Comparison of ENCODE assay signal across 24 cellular contexts in the genomic region with DNA sequence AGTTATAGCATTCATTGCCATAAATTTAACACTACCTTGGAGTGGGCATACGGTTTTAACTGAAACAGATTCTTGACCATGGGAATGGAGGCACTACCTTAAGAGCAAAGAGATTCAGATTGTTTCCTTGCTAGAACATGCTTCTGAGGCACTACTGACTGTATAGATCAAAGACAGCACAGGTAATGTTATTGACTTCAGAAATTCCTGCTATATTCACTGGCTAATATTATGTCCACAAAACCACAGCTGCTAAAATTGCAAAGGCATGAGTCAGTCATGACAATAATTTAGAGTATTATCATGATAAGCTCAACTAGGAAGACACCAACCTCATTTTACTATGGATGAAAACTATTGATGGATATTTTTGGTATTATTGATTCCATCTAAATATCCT. TPM values are rescaled to one million over a fixed set of nuclear protein-coding genes. Genes with fewer than 3 reads are reported as not detected.
DNase-seq lines count a peak whose midpoint lies in the region; ATAC-seq and TF ChIP-seq lines count a peak whose summit lies in the region.
"Had no signal": no experiment of that assay in that cellular context is flagged by ENCODE, and none has a peak within 500 bp of the region (broad histone marks: within the 10 kb centered on the region; RNA-seq: fewer than 3 reads in every experiment).

No MANE protein-coding gene starts in this region.

- H3K79me2 ChIP-seq in PC-9 (ENCODE audit: low read depth) = no peaks in the 10 kb centered on the region
- H3K79me2 ChIP-seq: hepatocyte had no signal

- H4K20me1 ChIP-seq in PC-9 (ENCODE audit: insufficient read depth) = no peaks in the 10 kb centered on the region
- H4K20me1 ChIP-seq: BLaER1 had no signal

- H3K27ac ChIP-seq in PC-9 = no peak overlapping the region
- H3K27ac ChIP-seq: 22Rv1, BLaER1, hepatocyte, spleen had no signal

- no peaks in the 10 kb centered on the region for H3K36me3 Mint-ChIP-seq in immature natural killer cell
- no peaks in the 10 kb centered on the region for H3K36me3 Mint-ChIP-seq in activated naive CD4-positive, alpha-beta T cell treated with anti-CD3 and anti-CD28 coated beads for 36 hours (ENCODE audit: low read depth)

- CTCF ChIA-PET in PC-9 (lab: Charles Lee) = interaction anchor here (0.5 kb wide), 1 partner anchor 1868 kb away, joined by 4 read pairs; no protein-coding TSS in a partner anchor
- CTCF ChIA-PET in activated naive CD4-positive, alpha-beta T cell treated with anti-CD3 and anti-CD28 coated beads for 36 hours (lab: Charles Lee) = no interaction called here

- intact Hi-C loops in PC-9 (cut with micrococcal nuclease; ENCODE audit: unreplicated experiment) = loop anchor here (1.0 kb wide), 1 partner anchor 9 kb away; no protein-coding TSS in a partner anchor
- intact Hi-C loops in activated naive CD4-positive, alpha-beta T cell treated with anti-CD3 and anti-CD28 coated beads for 36 hours (cut with micrococcal nuclease) = no loop called here

- peak; percentile 20 for DNase-seq in DMS53 (lab: John Stamatoyannopoulos, UW)
- DNase-seq in DMS53 treated with DMSO at 0.1 percent for 48 hours (lab: John Stamatoyannopoulos, UW; ENCODE audit: unreplicated experiment) = no peak
- DNase-seq in PC-9 = peak in 1 of 2 experiments; percentile 86
- peak; percentile 53 for DNase-seq in choroid plexus epithelial cell (ENCODE audit: low read depth)
- no peak for DNase-seq in immature natural killer cell
- no peak for DNase-seq in NCI-H526 (lab: John Stamatoyannopoulos, UW)
- DNase-seq in activated naive CD4-positive, alpha-beta T cell treated with anti-CD3 and anti-CD28 coated beads for 36 hours = no peak
- DNase-seq: activated CD4-positive, alpha-beta T cell treated with anti-CD3 and anti-CD28 coated beads, Interleukin-2, amount 10 ng/mL, durations not matched to agents 7 days and 5 days; H9; kidney; NCI-H1436; NCI-H2171; NCI-H69; occipital lobe; Right ventricle myocardium superior; spleen; stimulated activated CD4-positive, alpha-beta T cell treated with anti-CD3 and anti-CD28 coated beads, Interleukin-4, amount 100 ng/mL, for 4 hours; stimulated activated naive CD8-positive, alpha-beta T cell treated with anti-CD3 and anti-CD28 coated beads, Interleukin-15, amount 100 ng/mL, for 72 hours had no signal

- no peaks in the 10 kb centered on the region for H3K36me3 ChIP-seq in PC-9 (ENCODE audit: low read depth)
- H3K36me3 ChIP-seq: spleen had no signal

- H3K27me3 Mint-ChIP-seq in immature natural killer cell (ENCODE audit: low read depth in 3 of 3) = peaks cover 0 to 3% (median 0%) of the 10 kb centered on the region in 3 donors
- no peaks in the 10 kb centered on the region for H3K27me3 Mint-ChIP-seq in activated naive CD4-positive, alpha-beta T cell treated with anti-CD3 and anti-CD28 coated beads for 36 hours (ENCODE audit: low read depth)
- H3K27me3 Mint-ChIP-seq: activated CD4-positive, alpha-beta T cell treated with anti-CD3 and anti-CD28 coated beads, Interleukin-2, amount 10 ng/mL, durations not matched to agents 7 days and 5 days; dendritic cell treated with granulocyte-macrophage colony-stimulating factor and Interleukin-4, amounts not matched to agents 40 ng/mL and 50 ng/mL, for 4 days; stimulated activated naive CD8-positive, alpha-beta T cell treated with anti-CD3 and anti-CD28 coated beads, Interleukin-15, amount 100 ng/mL, for 72 hours had no signal

- H3K27me3 ChIP-seq in PC-9 (ENCODE audit: insufficient read depth, low read depth) = no peaks in the 10 kb centered on the region
- H3K27me3 ChIP-seq: BLaER1, hepatocyte, spleen had no signal

- no peak overlapping the region for H3K27ac Mint-ChIP-seq in immature natural killer cell
- H3K27ac Mint-ChIP-seq in activated naive CD4-positive, alpha-beta T cell treated with anti-CD3 and anti-CD28 coated beads for 36 hours = no peak overlapping the region
- H3K27ac Mint-ChIP-seq: activated CD4-positive, alpha-beta T cell treated with anti-CD3 and anti-CD28 coated beads, Interleukin-2, amount 10 ng/mL, durations not matched to agents 7 days and 5 days; activated T-helper 2 cell treated with anti-CD3 and anti-CD28 coated beads, Interferon-gamma antibody, Interleukin-2, Interleukin-4, amounts not matched to agents 10 μg/mL and 5 μg/mL and 100 μg/mL, durations not matched to agents 14 hours and 24 hours and 36 hours; dendritic cell treated with granulocyte-macrophage colony-stimulating factor and Interleukin-4, amounts not matched to agents 40 ng/mL and 50 ng/mL, for 4 days; H9; stimulated activated naive CD8-positive, alpha-beta T cell treated with anti-CD3 and anti-CD28 coated beads, Interleukin-15, amount 100 ng/mL, for 72 hours had no signal

- H3K4me3 ChIP-seq in PC-9 (no peak overlapping the region), choroid plexus epithelial cell (ENCODE audit: low read depth, low read length) (no peak overlapping the region)
- H3K4me3 ChIP-seq: BLaER1, hepatocyte, spleen had no signal

- H3F3A ChIP-seq in PC-9 (ENCODE audit: insufficient read depth, low read depth) = 0 out of 2 replicates have a peak, but pooled peaks cover 3% of the 10 kb centered on the region

- no peak for TF ChIP-seq CTCF in PC-9 (conservative IDR thresholded peaks at IDR 0.05)
- no peak for TF ChIP-seq CTCF in choroid plexus epithelial cell (conservative IDR thresholded peaks at IDR 0.05; ENCODE audit: low read depth, low read length)

- POLR2A ChIA-PET in PC-9 (lab: Charles Lee; ENCODE audit: unreplicated experiment) = interaction anchor here (0.6 to 0.8 kb wide), 2 partner anchors 9 to 372 kb away, joined by 3 to 7 read pairs; no protein-coding TSS in a partner anchor

- no peaks in the 10 kb centered on the region for H3K9me2 ChIP-seq in PC-9 (ENCODE audit: insufficient read depth)

- peak overlapping the region; percentile 10 for H3K4me2 ChIP-seq in PC-9
- H3K4me2 ChIP-seq: BLaER1, hepatocyte had no signal

- no peak overlapping the region for H3K4me3 Mint-ChIP-seq in immature natural killer cell
- H3K4me3 Mint-ChIP-seq in activated naive CD4-positive, alpha-beta T cell treated with anti-CD3 and anti-CD28 coated beads for 36 hours = no peak overlapping the region
- H3K4me3 Mint-ChIP-seq: activated CD4-positive, alpha-beta T cell treated with anti-CD3 and anti-CD28 coated beads, Interleukin-2, amount 10 ng/mL, durations not matched to agents 7 days and 5 days; dendritic cell treated with granulocyte-macrophage colony-stimulating factor and Interleukin-4, amounts not matched to agents 40 ng/mL and 50 ng/mL, for 4 days; H9; stimulated activated naive CD8-positive, alpha-beta T cell treated with anti-CD3 and anti-CD28 coated beads, Interleukin-15, amount 100 ng/mL, for 72 hours had no signal

- H3K4me1 ChIP-seq in PC-9 (replicated peaks; ENCODE audit: insufficient read depth) = peaks cover 22% of the 10 kb centered on the region
- H3K4me1 ChIP-seq: BLaER1, spleen had no signal

- BruUV-seq in PC-9 (replicated peaks; lab: Mats Ljungman, UMichigan) = no TSS peak

- H3K4me1 Mint-ChIP-seq in immature natural killer cell = no peaks in the 10 kb centered on the region
- no peaks in the 10 kb centered on the region for H3K4me1 Mint-ChIP-seq in activated naive CD4-positive, alpha-beta T cell treated with anti-CD3 and anti-CD28 coated beads for 36 hours (ENCODE audit: low read depth)
- H3K4me1 Mint-ChIP-seq: activated CD4-positive, alpha-beta T cell treated with anti-CD3 and anti-CD28 coated beads, Interleukin-2, amount 10 ng/mL, durations not matched to agents 7 days and 5 days; H9; stimulated activated naive CD8-positive, alpha-beta T cell treated with anti-CD3 and anti-CD28 coated beads, Interleukin-15, amount 100 ng/mL, for 72 hours had no signal

- no peaks in the 10 kb centered on the region; the same call in 1 of the 2 replicates for H3K9me3 ChIP-seq in PC-9 (ENCODE audit: insufficient read depth, low read depth)
- H3K9me3 ChIP-seq: BLaER1, spleen had no signal

- peaks cover 0 to 7% (median 1%) of the 10 kb centered on the region in 6 donors for H3K9me3 Mint-ChIP-seq in immature natural killer cell
- H3K9me3 Mint-ChIP-seq in activated naive CD4-positive, alpha-beta T cell treated with anti-CD3 and anti-CD28 coated beads for 36 hours = no peaks in the 10 kb centered on the region
- H3K9me3 Mint-ChIP-seq: activated CD4-positive, alpha-beta T cell treated with anti-CD3 and anti-CD28 coated beads, Interleukin-2, amount 10 ng/mL, durations not matched to agents 7 days and 5 days; activated T-helper 2 cell treated with anti-CD3 and anti-CD28 coated beads, Interferon-gamma antibody, Interleukin-2, Interleukin-4, amounts not matched to agents 10 μg/mL and 5 μg/mL and 100 μg/mL, durations not matched to agents 14 hours and 24 hours and 36 hours; dendritic cell treated with granulocyte-macrophage colony-stimulating factor and Interleukin-4, amounts not matched to agents 40 ng/mL and 50 ng/mL, for 4 days; H9; stimulated activated naive CD8-positive, alpha-beta T cell treated with anti-CD3 and anti-CD28 coated beads, Interleukin-15, amount 100 ng/mL, for 72 hours had no signal

- ATAC-seq in GM21825 (IDR thresholded peaks at IDR 0.05; ENCODE audit: unreplicated experiment) = no peak
- ATAC-seq: stimulated activated naive CD8-positive, alpha-beta T cell treated with anti-CD3 and anti-CD28 coated beads, Interleukin-15, amount 100 ng/mL, for 72 hours had no signal

- H2AFZ ChIP-seq in PC-9 = no peak overlapping the region
- H2AFZ ChIP-seq: hepatocyte had no signal

RNA-seq across cellular contexts. Expression of a gene that starts 39.4 kb away (rescaled TPM):
- 6.5 and 13.5 TPM in 2 replicates for total RNA-seq in PC-9 (2021)
- polyA plus RNA-seq in immature natural killer cell = under 1 TPM; 0.01 to 0.34 (median 0.11) TPM
- total RNA-seq in activated naive CD4-positive, alpha-beta T cell treated with anti-CD3 and anti-CD28 coated beads for 36 hours = under 1 TPM; 0.60 to 0.99 TPM

Comparison
In these comparisons a context has a peak if more than half of its experiments do, and no peak if none do; other contexts are left out.
1. DNase-seq: peak in DMS53 (single experiment) and choroid plexus epithelial cell (single experiment); none in DMS53 treated with DMSO at 0.1 percent for 48 hours (single experiment), immature natural killer cell (0 of 3), NCI-H526 (0 of 2) and activated naive CD4-positive, alpha-beta T cell treated with anti-CD3 and anti-CD28 coated beads for 36 hours (single experiment).